In genomic region chr3:102224171-102224570, GRCh38 we compare ENCODE assay signal across 10 cellular contexts.
DNase-seq lines count a peak whose midpoint lies in the region.
"Had no signal": no experiment of that assay in that cellular context is flagged by ENCODE, and none has a peak within 500 bp of the region (broad histone marks: within the 10 kb centered on the region; RNA-seq: fewer than 3 reads in every experiment).

No MANE protein-coding gene starts in this region.

- H3K27me3 ChIP-seq in skeletal muscle satellite cell (ENCODE audit: control insufficient read depth, insufficient read depth, low read length), result no peaks in the 10 kb centered on the region
- H3K27me3 ChIP-seq: BLaER1 had no signal

- peaks cover 13% of the 10 kb centered on the region for H3K4me1 ChIP-seq in skeletal muscle satellite cell (ENCODE audit: control insufficient read depth, insufficient read depth, low read length)
- H3K4me1 ChIP-seq: BLaER1 had no signal

- no peak overlapping the region for H3K4me2 ChIP-seq in skeletal muscle satellite cell (ENCODE audit: low read length)
- H3K4me2 ChIP-seq: BLaER1 had no signal

- DNase-seq in NCI-H82 (lab: John Stamatoyannopoulos, UW) (peak; percentile 49), NCI-H82 treated with DMSO at 0.1 percent for 48 hours (lab: John Stamatoyannopoulos, UW; ENCODE audit: unreplicated experiment) (no peak), M059J (ENCODE audit: low read depth) (peak; percentile 50), epithelial cell of prostate (ENCODE audit: low read depth, low spot score) (no peak), NCI-H446 treated with DMSO at 0.1 percent for 48 hours (lab: John Stamatoyannopoulos, UW) (no peak), GM19238 (ENCODE audit: insufficient read length, low spot score) (no peak), NCI-H2081 (lab: John Stamatoyannopoulos, UW) (no peak)

- H3K4me3 ChIP-seq in skeletal muscle satellite cell (ENCODE audit: low read length), result no peak overlapping the region
- H3K4me3 ChIP-seq: BLaER1, lung had no signal

- H3K36me3 ChIP-seq in skeletal muscle satellite cell (ENCODE audit: insufficient read depth, low read length), result no peaks in the 10 kb centered on the region
- H3K36me3 ChIP-seq: BLaER1 had no signal

- H3K27ac ChIP-seq in epithelial cell of prostate, result peak overlapping the region; percentile 56
- H3K27ac ChIP-seq: BLaER1 had no signal

- H3K9ac ChIP-seq in skeletal muscle satellite cell (ENCODE audit: low read depth, low read length), result peak overlapping the region; percentile 49
- H3K9ac ChIP-seq: BLaER1 had no signal

- H3K9me3 ChIP-seq in skeletal muscle satellite cell (replicated peaks; ENCODE audit: low read length), result no peaks in the 10 kb centered on the region
- H3K9me3 ChIP-seq: BLaER1 had no signal

Comparison
In these comparisons a context has a peak if more than half of its experiments do, and no peak if none do; other contexts are left out.
1. DNase-seq: peak in NCI-H82 (single experiment) and M059J (single experiment); none in NCI-H82 treated with DMSO at 0.1 percent for 48 hours (single experiment), epithelial cell of prostate (single experiment), NCI-H446 treated with DMSO at 0.1 percent for 48 hours (single experiment), GM19238 (single experiment) and NCI-H2081 (0 of 2).